ENCODE assay signal across 1 cellular context in genomic region chr6:139037490-139037889, GRCh38.
TF ChIP-seq lines count a peak whose summit lies in the region.

No MANE protein-coding gene starts in this region.

TF ChIP-seq in endothelial cell of umbilical vein, 7 proteins besides CTCF, POLR2A, EP300 and RAD21 (continued from another document):
- no peak for TF ChIP-seq MAX (IDR thresholded peaks at IDR 0.05; ENCODE audit: insufficient read depth, insufficient read length)
- no peak for TF ChIP-seq POLR2AphosphoS5 (IDR thresholded peaks at IDR 0.05; ENCODE audit: insufficient read depth, low read depth, low read length)
- no peak for TF ChIP-seq JUN (IDR thresholded peaks at IDR 0.05; ENCODE audit: borderline replicate concordance, insufficient read depth, insufficient read length, low read depth)
- no peak for TF ChIP-seq GATA2 (IDR thresholded peaks at IDR 0.05; ENCODE audit: insufficient read depth, insufficient read length, low read depth, low read length)
- TF ChIP-seq MYC (IDR thresholded peaks at IDR 0.05; ENCODE audit: low read depth, low read length), result no peak
